ENCODE assay signal across 22 cellular contexts in genomic region chr21:38858429-38859205, GRCh38.
"Had no signal": no experiment of that assay in that cellular context is flagged by ENCODE, and none has a peak within 500 bp of the region (broad histone marks: within the 10 kb centered on the region; RNA-seq: fewer than 3 reads in every experiment).

No MANE protein-coding gene starts in this region.

- H3K4me3 ChIP-seq: adrenal gland, cardiac muscle cell, mucosa of descending colon, transverse colon had no signal

- DNase-seq: activated CD4-positive, alpha-beta memory T cell treated with anti-CD3 and anti-CD28 coated beads, Interleukin-2, amount 10 ng/mL, durations not matched to agents 7 days and 5 days; activated CD4-positive, CD25-positive, alpha-beta regulatory T cell treated with anti-CD3 and anti-CD28 coated beads, Interleukin-2, amount 50 U/mL, for 72 hours; activated T-cell treated with anti-CD3 and anti-CD28 coated beads, Interleukin-2, amount 50 U/mL, for 24 hours; adrenal gland; foreskin fibroblast; glutamatergic neuron; hypothalamus; left ventricle myocardium superior; mucosa of descending colon; naive thymus-derived CD4-positive, alpha-beta T cell; posterior cingulate gyrus; retina; stimulated activated CD4-positive, alpha-beta T cell treated with anti-CD3 and anti-CD28 coated beads, Interleukin-15, amount 100 ng/mL, for 24 hours; stimulated activated CD4-positive, alpha-beta T cell treated with anti-CD3 and anti-CD28 coated beads, Interleukin-4, amount 100 ng/mL, for 1 hour; stimulated activated naive CD4-positive, alpha-beta T cell treated with Interleukin-2 at 50 U/mL for 16 hours; T-helper 9 cell; transverse colon had no signal

- H3K4me1 Mint-ChIP-seq: activated CD4-positive, alpha-beta memory T cell treated with anti-CD3 and anti-CD28 coated beads, Interleukin-2, amount 10 ng/mL, durations not matched to agents 7 days and 5 days; activated naive CD4-positive, alpha-beta T cell treated with anti-CD3 and anti-CD28 coated beads, Interleukin-2, amount 50 U/mL, for 24 hours had no signal

- H3K4me1 ChIP-seq: adrenal gland had no signal

- H3K36me3 Mint-ChIP-seq: activated naive CD4-positive, alpha-beta T cell treated with anti-CD3 and anti-CD28 coated beads, Interleukin-2, amount 50 U/mL, for 24 hours; memory B cell; naive thymus-derived CD4-positive, alpha-beta T cell had no signal

- H3K27ac Mint-ChIP-seq: activated CD4-positive, alpha-beta memory T cell treated with anti-CD3 and anti-CD28 coated beads, Interleukin-2, amount 10 ng/mL, durations not matched to agents 7 days and 5 days; activated naive CD4-positive, alpha-beta T cell treated with anti-CD3 and anti-CD28 coated beads, Interleukin-2, amount 50 U/mL, for 24 hours; activated T-cell treated with anti-CD3 and anti-CD28 coated beads, Interleukin-2, amount 50 U/mL, for 24 hours; memory B cell; naive thymus-derived CD4-positive, alpha-beta T cell had no signal

- H3K27ac ChIP-seq: adrenal gland, neutrophil, transverse colon had no signal

- ATAC-seq: left ventricle myocardium superior; mucosa of descending colon; naive thymus-derived CD4-positive, alpha-beta T cell had no signal

- H3K9me3 Mint-ChIP-seq: activated CD4-positive, alpha-beta memory T cell treated with anti-CD3 and anti-CD28 coated beads, Interleukin-2, amount 10 ng/mL, durations not matched to agents 7 days and 5 days; activated naive CD4-positive, alpha-beta T cell treated with anti-CD3 and anti-CD28 coated beads, Interleukin-2, amount 50 U/mL, for 24 hours; activated T-cell treated with anti-CD3 and anti-CD28 coated beads, Interleukin-2, amount 50 U/mL, for 24 hours; naive thymus-derived CD4-positive, alpha-beta T cell had no signal

- FAIRE-seq: colon had no signal

- H3K9me3 ChIP-seq: adrenal gland, mucosa of descending colon, neutrophil, transverse colon had no signal

- H3K27me3 ChIP-seq: adrenal gland, cardiac muscle cell, neutrophil, transverse colon had no signal

- H3K36me3 ChIP-seq: adrenal gland, cardiac muscle cell, neutrophil, transverse colon had no signal

- H3K4me3 Mint-ChIP-seq: activated CD4-positive, alpha-beta memory T cell treated with anti-CD3 and anti-CD28 coated beads, Interleukin-2, amount 10 ng/mL, durations not matched to agents 7 days and 5 days; activated naive CD4-positive, alpha-beta T cell treated with anti-CD3 and anti-CD28 coated beads, Interleukin-2, amount 50 U/mL, for 24 hours; activated T-cell treated with anti-CD3 and anti-CD28 coated beads, Interleukin-2, amount 50 U/mL, for 24 hours; memory B cell; naive thymus-derived CD4-positive, alpha-beta T cell had no signal
